In genomic region chr2:131011481-131011880, GRCh38 we compare ENCODE assay signal across 27 cellular contexts.
"Had no signal": no experiment of that assay in that cellular context is flagged by ENCODE, and none has a peak within 500 bp of the region (broad histone marks: within the 10 kb centered on the region; RNA-seq: fewer than 3 reads in every experiment).

No MANE protein-coding gene starts in this region.

- H3K4me1 Mint-ChIP-seq: activated B cell treated with CpG ODN at 0.5 μM for 24 hours had no signal

- ATAC-seq: gastroesophageal sphincter; left cardiac atrium; naive thymus-derived CD4-positive, alpha-beta T cell; pancreas; right cardiac atrium had no signal

- DNase-seq: activated B cell treated with CpG ODN at 0.5 μM for 24 hours; activated CD4-positive, alpha-beta T cell treated with anti-CD3 and anti-CD28 coated beads, Interleukin-2, amount 50 U/mL, for 4 hours; activated CD8-positive, alpha-beta memory T cell treated with anti-CD3 and anti-CD28 coated beads, Interleukin-2, amount 50 U/mL, for 48 hours; activated gamma-delta T cell; activated naive CD4-positive, alpha-beta T cell treated with anti-CD3 and anti-CD28 coated beads, Interleukin-2, amount 10 ng/mL, durations not matched to agents 7 days and 5 days; activated T-cell treated with anti-CD3 and anti-CD28 coated beads, Interleukin-2, amount 50 U/mL, for 24 hours; amygdala; caudate nucleus; colonic mucosa; effector CD8-positive, alpha-beta T cell; erythroblast; hippocampal formation; left cardiac atrium; midbrain; naive thymus-derived CD4-positive, alpha-beta T cell; nucleus accumbens; pancreas; right cardiac atrium; spleen; stimulated activated CD4-positive, alpha-beta T cell treated with anti-CD3 and anti-CD28 coated beads, Interleukin-4, amount 100 ng/mL, for 24 hours; T-helper 2 cell; uterus had no signal

- H3K4me3 Mint-ChIP-seq: activated B cell treated with CpG ODN at 0.5 μM for 24 hours; activated naive CD4-positive, alpha-beta T cell treated with anti-CD3 and anti-CD28 coated beads, Interleukin-2, amount 10 ng/mL, durations not matched to agents 7 days and 5 days; activated T-cell treated with anti-CD3 and anti-CD28 coated beads, Interleukin-2, amount 50 U/mL, for 24 hours; neural crest cell; stimulated activated effector memory CD8-positive, alpha-beta T cell treated with anti-CD3 and anti-CD28 coated beads, Interleukin-12 subunit alpha, Interleukin-12 subunit beta, amount 100 ng/mL, for 72 hours; stimulated activated naive CD8-positive, alpha-beta T cell treated with anti-CD3 and anti-CD28 coated beads, Interleukin-15, Interleukin-2, amounts not matched to agents 100 ng/mL and 50 ng/mL, for 24 hours; type B pancreatic cell had no signal

- H3K27ac Mint-ChIP-seq: activated B cell treated with CpG ODN at 0.5 μM for 24 hours; activated T-cell treated with anti-CD3 and anti-CD28 coated beads, Interleukin-2, amount 50 U/mL, for 24 hours; stimulated activated naive CD8-positive, alpha-beta T cell treated with anti-CD3 and anti-CD28 coated beads, Interleukin-15, Interleukin-2, amounts not matched to agents 100 ng/mL and 50 ng/mL, for 24 hours; type B pancreatic cell had no signal

- H3K36me3 Mint-ChIP-seq: activated naive CD4-positive, alpha-beta T cell treated with anti-CD3 and anti-CD28 coated beads, Interleukin-2, amount 10 ng/mL, durations not matched to agents 7 days and 5 days; naive thymus-derived CD4-positive, alpha-beta T cell; stimulated activated effector memory CD8-positive, alpha-beta T cell treated with anti-CD3 and anti-CD28 coated beads, Interleukin-12 subunit alpha, Interleukin-12 subunit beta, amount 100 ng/mL, for 72 hours; type B pancreatic cell had no signal

- H3K9me3 Mint-ChIP-seq: activated T-cell treated with anti-CD3 and anti-CD28 coated beads, Interleukin-2, amount 50 U/mL, for 24 hours; neural crest cell; stimulated activated effector memory CD8-positive, alpha-beta T cell treated with anti-CD3 and anti-CD28 coated beads, Interleukin-12 subunit alpha, Interleukin-12 subunit beta, amount 100 ng/mL, for 72 hours; stimulated activated naive CD8-positive, alpha-beta T cell treated with anti-CD3 and anti-CD28 coated beads, Interleukin-15, Interleukin-2, amounts not matched to agents 100 ng/mL and 50 ng/mL, for 24 hours; type B pancreatic cell had no signal
